Comparison of ENCODE assay signal across 1 cellular context in the genomic region with DNA sequence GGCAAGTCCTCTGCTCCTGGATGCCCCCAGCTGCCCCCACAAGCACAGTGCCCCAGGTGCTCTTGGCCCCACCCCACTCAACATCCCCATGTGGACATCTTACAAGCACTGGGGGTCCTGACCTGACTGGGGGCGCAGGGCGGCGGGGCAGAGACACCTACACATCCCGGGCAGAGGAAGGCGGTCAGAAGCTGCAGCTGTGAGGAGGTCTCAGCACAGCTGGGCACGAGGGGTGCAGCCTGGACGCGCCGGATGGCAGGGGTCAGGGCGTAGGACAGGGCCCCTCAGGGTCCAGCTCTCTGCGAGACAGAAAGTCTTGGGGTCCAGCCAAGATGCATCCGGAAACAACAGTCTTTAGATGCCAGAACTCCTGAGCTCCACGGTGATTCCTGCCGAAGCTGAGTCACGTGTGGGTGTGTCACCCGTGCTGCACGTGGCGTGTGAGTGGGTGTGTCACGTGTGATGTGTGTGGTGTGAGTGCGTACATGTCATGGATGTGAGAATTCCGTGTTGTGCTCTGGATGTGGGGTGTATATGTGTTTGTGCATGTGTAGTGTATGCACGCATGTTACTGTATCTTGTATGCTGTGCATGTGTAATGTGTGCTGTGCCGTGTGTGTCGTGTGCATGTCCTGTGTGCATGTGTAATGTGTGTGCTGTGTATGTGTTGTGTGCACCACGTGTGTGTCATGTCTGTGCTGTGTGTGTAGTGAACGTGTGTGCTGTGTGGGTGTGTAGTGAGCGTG.
TF ChIP-seq lines count a peak whose summit lies in the region.

No MANE protein-coding gene starts in this region.

TF ChIP-seq in H1, 55 proteins besides CTCF, POLR2A, EP300 and RAD21:
- TF ChIP-seq SP2 (IDR thresholded peaks at IDR 0.05; ENCODE audit: low read length) (no peak), CHD2 (IDR thresholded peaks at IDR 0.05; ENCODE audit: low read length) (no peak), EGR1 (IDR thresholded peaks at IDR 0.05; ENCODE audit: borderline replicate concordance, low read depth, low read length) (no peak), RNF2 (IDR thresholded peaks at IDR 0.05; ENCODE audit: borderline replicate concordance, low read depth, low read length, missing control alignments, poor library complexity, severe bottlenecking) (no peak), BACH1 (IDR thresholded peaks at IDR 0.05; ENCODE audit: low read length) (no peak)
- TF ChIP-seq, protein P1, sequence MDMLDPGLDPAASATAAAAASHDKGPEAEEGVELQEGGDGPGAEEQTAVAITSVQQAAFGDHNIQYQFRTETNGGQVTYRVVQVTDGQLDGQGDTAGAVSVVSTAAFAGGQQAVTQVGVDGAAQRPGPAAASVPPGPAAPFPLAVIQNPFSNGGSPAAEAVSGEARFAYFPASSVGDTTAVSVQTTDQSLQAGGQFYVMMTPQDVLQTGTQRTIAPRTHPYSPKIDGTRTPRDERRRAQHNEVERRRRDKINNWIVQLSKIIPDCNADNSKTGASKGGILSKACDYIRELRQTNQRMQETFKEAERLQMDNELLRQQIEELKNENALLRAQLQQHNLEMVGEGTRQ (IDR thresholded peaks at IDR 0.05; ENCODE audit: low read length) = no peak
- TF ChIP-seq, protein P2, sequence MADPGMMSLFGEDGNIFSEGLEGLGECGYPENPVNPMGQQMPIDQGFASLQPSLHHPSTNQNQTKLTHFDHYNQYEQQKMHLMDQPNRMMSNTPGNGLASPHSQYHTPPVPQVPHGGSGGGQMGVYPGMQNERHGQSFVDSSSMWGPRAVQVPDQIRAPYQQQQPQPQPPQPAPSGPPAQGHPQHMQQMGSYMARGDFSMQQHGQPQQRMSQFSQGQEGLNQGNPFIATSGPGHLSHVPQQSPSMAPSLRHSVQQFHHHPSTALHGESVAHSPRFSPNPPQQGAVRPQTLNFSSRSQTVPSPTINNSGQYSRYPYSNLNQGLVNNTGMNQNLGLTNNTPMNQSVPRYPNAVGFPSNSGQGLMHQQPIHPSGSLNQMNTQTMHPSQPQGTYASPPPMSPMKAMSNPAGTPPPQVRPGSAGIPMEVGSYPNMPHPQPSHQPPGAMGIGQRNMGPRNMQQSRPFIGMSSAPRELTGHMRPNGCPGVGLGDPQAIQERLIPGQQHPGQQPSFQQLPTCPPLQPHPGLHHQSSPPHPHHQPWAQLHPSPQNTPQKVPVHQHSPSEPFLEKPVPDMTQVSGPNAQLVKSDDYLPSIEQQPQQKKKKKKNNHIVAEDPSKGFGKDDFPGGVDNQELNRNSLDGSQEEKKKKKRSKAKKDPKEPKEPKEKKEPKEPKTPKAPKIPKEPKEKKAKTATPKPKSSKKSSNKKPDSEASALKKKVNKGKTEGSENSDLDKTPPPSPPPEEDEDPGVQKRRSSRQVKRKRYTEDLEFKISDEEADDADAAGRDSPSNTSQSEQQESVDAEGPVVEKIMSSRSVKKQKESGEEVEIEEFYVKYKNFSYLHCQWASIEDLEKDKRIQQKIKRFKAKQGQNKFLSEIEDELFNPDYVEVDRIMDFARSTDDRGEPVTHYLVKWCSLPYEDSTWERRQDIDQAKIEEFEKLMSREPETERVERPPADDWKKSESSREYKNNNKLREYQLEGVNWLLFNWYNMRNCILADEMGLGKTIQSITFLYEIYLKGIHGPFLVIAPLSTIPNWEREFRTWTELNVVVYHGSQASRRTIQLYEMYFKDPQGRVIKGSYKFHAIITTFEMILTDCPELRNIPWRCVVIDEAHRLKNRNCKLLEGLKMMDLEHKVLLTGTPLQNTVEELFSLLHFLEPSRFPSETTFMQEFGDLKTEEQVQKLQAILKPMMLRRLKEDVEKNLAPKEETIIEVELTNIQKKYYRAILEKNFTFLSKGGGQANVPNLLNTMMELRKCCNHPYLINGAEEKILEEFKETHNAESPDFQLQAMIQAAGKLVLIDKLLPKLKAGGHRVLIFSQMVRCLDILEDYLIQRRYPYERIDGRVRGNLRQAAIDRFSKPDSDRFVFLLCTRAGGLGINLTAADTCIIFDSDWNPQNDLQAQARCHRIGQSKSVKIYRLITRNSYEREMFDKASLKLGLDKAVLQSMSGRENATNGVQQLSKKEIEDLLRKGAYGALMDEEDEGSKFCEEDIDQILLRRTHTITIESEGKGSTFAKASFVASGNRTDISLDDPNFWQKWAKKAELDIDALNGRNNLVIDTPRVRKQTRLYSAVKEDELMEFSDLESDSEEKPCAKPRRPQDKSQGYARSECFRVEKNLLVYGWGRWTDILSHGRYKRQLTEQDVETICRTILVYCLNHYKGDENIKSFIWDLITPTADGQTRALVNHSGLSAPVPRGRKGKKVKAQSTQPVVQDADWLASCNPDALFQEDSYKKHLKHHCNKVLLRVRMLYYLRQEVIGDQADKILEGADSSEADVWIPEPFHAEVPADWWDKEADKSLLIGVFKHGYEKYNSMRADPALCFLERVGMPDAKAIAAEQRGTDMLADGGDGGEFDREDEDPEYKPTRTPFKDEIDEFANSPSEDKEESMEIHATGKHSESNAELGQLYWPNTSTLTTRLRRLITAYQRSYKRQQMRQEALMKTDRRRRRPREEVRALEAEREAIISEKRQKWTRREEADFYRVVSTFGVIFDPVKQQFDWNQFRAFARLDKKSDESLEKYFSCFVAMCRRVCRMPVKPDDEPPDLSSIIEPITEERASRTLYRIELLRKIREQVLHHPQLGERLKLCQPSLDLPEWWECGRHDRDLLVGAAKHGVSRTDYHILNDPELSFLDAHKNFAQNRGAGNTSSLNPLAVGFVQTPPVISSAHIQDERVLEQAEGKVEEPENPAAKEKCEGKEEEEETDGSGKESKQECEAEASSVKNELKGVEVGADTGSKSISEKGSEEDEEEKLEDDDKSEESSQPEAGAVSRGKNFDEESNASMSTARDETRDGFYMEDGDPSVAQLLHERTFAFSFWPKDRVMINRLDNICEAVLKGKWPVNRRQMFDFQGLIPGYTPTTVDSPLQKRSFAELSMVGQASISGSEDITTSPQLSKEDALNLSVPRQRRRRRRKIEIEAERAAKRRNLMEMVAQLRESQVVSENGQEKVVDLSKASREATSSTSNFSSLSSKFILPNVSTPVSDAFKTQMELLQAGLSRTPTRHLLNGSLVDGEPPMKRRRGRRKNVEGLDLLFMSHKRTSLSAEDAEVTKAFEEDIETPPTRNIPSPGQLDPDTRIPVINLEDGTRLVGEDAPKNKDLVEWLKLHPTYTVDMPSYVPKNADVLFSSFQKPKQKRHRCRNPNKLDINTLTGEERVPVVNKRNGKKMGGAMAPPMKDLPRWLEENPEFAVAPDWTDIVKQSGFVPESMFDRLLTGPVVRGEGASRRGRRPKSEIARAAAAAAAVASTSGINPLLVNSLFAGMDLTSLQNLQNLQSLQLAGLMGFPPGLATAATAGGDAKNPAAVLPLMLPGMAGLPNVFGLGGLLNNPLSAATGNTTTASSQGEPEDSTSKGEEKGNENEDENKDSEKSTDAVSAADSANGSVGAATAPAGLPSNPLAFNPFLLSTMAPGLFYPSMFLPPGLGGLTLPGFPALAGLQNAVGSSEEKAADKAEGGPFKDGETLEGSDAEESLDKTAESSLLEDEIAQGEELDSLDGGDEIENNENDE (IDR thresholded peaks at IDR 0.05; ENCODE audit: insufficient replicate concordance, low read length) = no peak
